Comparison of ENCODE assay signal across 1 cellular context in genomic region chr1:207461649-207462048, GRCh38.
TF ChIP-seq lines count a peak whose summit lies in the region.

No MANE protein-coding gene starts in this region.

TF ChIP-seq in K562, 482 proteins besides CTCF, POLR2A, EP300 and RAD21:
- TF ChIP-seq FOSL1 (tag; conservative IDR thresholded peaks at IDR 0.05) (0 out of 2 replicates have a peak, but pooled peaks have one; percentile 24), SMARCE1 (IDR thresholded peaks at IDR 0.05) (no peak), CBFA2T3 (IDR thresholded peaks at IDR 0.05) (peak; percentile 26; the same call in 1 of the 2 replicates), PRMT5 (CRISPR knock-in tag; IDR thresholded peaks at IDR 0.05) (no peak), ESRRA (IDR thresholded peaks at IDR 0.05; ENCODE audit: borderline replicate concordance, low read depth) (no peak), ZNF143 (CRISPR knock-in tag; IDR thresholded peaks at IDR 0.05) (no peak)
